17 cellular contexts compared by ENCODE assay signal in the genomic region with DNA sequence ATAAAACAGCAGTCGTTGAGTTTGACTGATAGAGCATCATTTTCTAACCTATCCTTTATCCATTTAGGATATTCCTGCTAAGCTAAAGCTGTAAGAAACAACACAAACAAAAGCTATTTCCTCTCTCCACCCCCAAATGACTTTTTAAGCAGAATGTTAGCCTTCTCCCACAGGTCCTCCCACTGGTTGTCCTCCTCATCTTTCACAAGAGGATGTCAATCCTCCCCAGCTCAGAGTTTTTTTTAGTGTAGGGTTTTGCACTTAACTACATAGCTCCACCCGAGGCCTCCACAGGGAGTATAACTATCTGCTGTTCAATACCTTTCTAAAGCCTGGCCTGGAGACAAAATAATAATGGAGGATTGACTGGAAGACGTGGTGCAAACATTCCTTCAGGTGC.
"Had no signal": no experiment of that assay in that cellular context is flagged by ENCODE, and none has a peak within 500 bp of the region (broad histone marks: within the 10 kb centered on the region; RNA-seq: fewer than 3 reads in every experiment).

No MANE protein-coding gene starts in this region.

- H3K4me3 ChIP-seq: adrenal gland, coronary artery, esophagus muscularis mucosa, tibial artery, uterus had no signal

- H3K4me1 Mint-ChIP-seq: activated CD4-positive, alpha-beta memory T cell treated with anti-CD3 and anti-CD28 coated beads, Interleukin-2, amount 10 ng/mL, durations not matched to agents 7 days and 5 days; stimulated activated memory B cell treated with anti-CD40 and anti-IgM and Interleukin-4, amounts not matched to agents 10 μg/mL and 1 μg/mL and 100 μg/mL, for 72 hours had no signal

- H3K9me3 ChIP-seq: adrenal gland, esophagus muscularis mucosa, tibial artery, uterus had no signal

- H3K27me3 ChIP-seq: adrenal gland, esophagus muscularis mucosa, foreskin keratinocyte, tibial artery, uterus had no signal

- H3K36me3 ChIP-seq: adrenal gland, uterus had no signal

- H3K27ac ChIP-seq: adrenal gland, coronary artery, esophagus muscularis mucosa, foreskin keratinocyte, WERI-Rb-1 had no signal

- H3K27me3 Mint-ChIP-seq: activated CD4-positive, alpha-beta memory T cell treated with anti-CD3 and anti-CD28 coated beads, Interleukin-2, amount 10 ng/mL, durations not matched to agents 7 days and 5 days; activated naive CD4-positive, alpha-beta T cell treated with anti-CD3 and anti-CD28 coated beads, Interleukin-2, amount 50 U/mL, for 24 hours; stimulated activated memory B cell treated with anti-CD40 and anti-IgM and Interleukin-4, amounts not matched to agents 10 μg/mL and 1 μg/mL and 100 μg/mL, for 72 hours; T-cell had no signal

- H3K27ac Mint-ChIP-seq: activated CD4-positive, alpha-beta memory T cell treated with anti-CD3 and anti-CD28 coated beads, Interleukin-2, amount 10 ng/mL, durations not matched to agents 7 days and 5 days; stimulated activated memory B cell treated with anti-CD40 and anti-IgM and Interleukin-4, amounts not matched to agents 10 μg/mL and 1 μg/mL and 100 μg/mL, for 72 hours had no signal

- DNase-seq: activated CD4-positive, alpha-beta memory T cell treated with anti-CD3 and anti-CD28 coated beads, Interleukin-2, amount 10 ng/mL, durations not matched to agents 7 days and 5 days; activated CD4-positive, alpha-beta T cell treated with anti-CD3 and anti-CD28 coated beads for 4 hours; activated effector memory CD4-positive, alpha-beta T cell treated with Interleukin-2 at 50 U/mL for 16 hours; activated T-cell treated with anti-CD3 and anti-CD28 coated beads, Interleukin-2, amount 50 U/mL, for 4 hours; adrenal gland; central memory CD4-positive, alpha-beta T cell; foreskin keratinocyte; kidney glomerular epithelial cell; T-cell; tibial artery; uterus; WERI-Rb-1 had no signal

- ATAC-seq: activated T-cell treated with anti-CD3 and anti-CD28 coated beads, Interleukin-2, amount 50 U/mL, for 4 hours; foreskin keratinocyte; stimulated activated memory B cell treated with anti-CD40 and anti-IgM and Interleukin-4, amounts not matched to agents 10 μg/mL and 1 μg/mL and 100 μg/mL, for 72 hours; T-cell had no signal

- H3K4me3 Mint-ChIP-seq: activated CD4-positive, alpha-beta memory T cell treated with anti-CD3 and anti-CD28 coated beads, Interleukin-2, amount 10 ng/mL, durations not matched to agents 7 days and 5 days; activated naive CD4-positive, alpha-beta T cell treated with anti-CD3 and anti-CD28 coated beads, Interleukin-2, amount 50 U/mL, for 24 hours; activated T-cell treated with anti-CD3 and anti-CD28 coated beads, Interleukin-2, amount 50 U/mL, for 4 hours; neural crest cell; stimulated activated memory B cell treated with anti-CD40 and anti-IgM and Interleukin-4, amounts not matched to agents 10 μg/mL and 1 μg/mL and 100 μg/mL, for 72 hours; T-cell had no signal

- H3K9me3 Mint-ChIP-seq: activated CD4-positive, alpha-beta memory T cell treated with anti-CD3 and anti-CD28 coated beads, Interleukin-2, amount 10 ng/mL, durations not matched to agents 7 days and 5 days; activated T-cell treated with anti-CD3 and anti-CD28 coated beads, Interleukin-2, amount 50 U/mL, for 4 hours; stimulated activated memory B cell treated with anti-CD40 and anti-IgM and Interleukin-4, amounts not matched to agents 10 μg/mL and 1 μg/mL and 100 μg/mL, for 72 hours had no signal
